18 cellular contexts compared by ENCODE assay signal in the genomic region with DNA sequence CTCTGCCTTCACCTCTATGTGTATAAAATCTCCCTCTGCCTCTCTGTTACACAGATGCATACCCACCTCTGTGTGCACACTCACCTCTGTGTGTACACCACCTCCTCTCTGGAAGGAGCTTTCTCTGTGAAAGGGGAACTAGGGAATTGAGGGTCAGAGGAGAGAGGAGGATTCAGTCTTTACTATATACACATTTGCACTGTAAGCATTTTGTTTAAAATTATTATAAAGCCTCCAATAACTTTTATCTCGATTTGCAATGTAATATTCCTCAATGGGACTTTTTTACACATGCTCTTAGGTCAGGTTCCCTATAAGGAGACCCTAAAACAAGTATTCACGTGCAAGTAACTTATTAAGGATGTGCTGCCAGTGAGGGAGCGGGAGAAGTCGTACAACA.
A peak's percentile ranks its signal among the peaks of the same experiment; 100 is the strongest.
DNase-seq lines count a peak whose midpoint lies in the region; ATAC-seq and TF ChIP-seq lines count a peak whose summit lies in the region.
"Had no signal": no experiment of that assay in that cellular context is flagged by ENCODE, and none has a peak within 500 bp of the region (broad histone marks: within the 10 kb centered on the region; RNA-seq: fewer than 3 reads in every experiment).

No MANE protein-coding gene starts in this region.

- TF ChIP-seq RAD21 in IMR-90 (IDR thresholded peaks at IDR 0.05; ENCODE audit: low read length) = no peak

- H4K5ac ChIP-seq in IMR-90 (ENCODE audit: low read depth, low read length) = no peak overlapping the region

- intact Hi-C loops in activated naive CD4-positive, alpha-beta T cell treated with anti-CD3 and anti-CD28 coated beads for 36 hours (cut with micrococcal nuclease) = no loop called here
- intact Hi-C loops in IMR-90 (cut with micrococcal nuclease) = no loop called here
- intact Hi-C loops in natural killer cell (cut with micrococcal nuclease) = no loop called here

- peak overlapping the region; percentile 60 for H3K27ac Mint-ChIP-seq in activated naive CD4-positive, alpha-beta T cell treated with anti-CD3 and anti-CD28 coated beads for 36 hours
- peak overlapping the region; percentile 73 for H3K27ac Mint-ChIP-seq in activated naive CD8-positive, alpha-beta T cell treated with anti-CD3 and anti-CD28 coated beads for 36 hours
- peak overlapping the region; percentile 49 to 64 for H3K27ac Mint-ChIP-seq in natural killer cell

- dilution Hi-C loops in IMR-90 (cut with HindIII; ENCODE audit: low sequenced_read_pairs, unreplicated experiment) = no loop called here

- TF ChIP-seq CTCF in IMR-90 (conservative IDR thresholded peaks at IDR 0.05; ENCODE audit: low read depth, low read length) = no peak
- no peak for TF ChIP-seq CTCF in natural killer cell (IDR thresholded peaks at IDR 0.05)

- no peak overlapping the region for H3K18ac ChIP-seq in IMR-90 (ENCODE audit: low read depth, low read length)

- no peak overlapping the region for H2BK15ac ChIP-seq in IMR-90 (ENCODE audit: low read depth, low read length)

- in situ Hi-C loops in IMR-90 (cut with MboI; ENCODE audit: low sequenced_read_pairs) = no loop called here

- H3K27me3 Mint-ChIP-seq in activated naive CD4-positive, alpha-beta T cell treated with anti-CD3 and anti-CD28 coated beads for 36 hours (ENCODE audit: low read depth) = no peaks in the 10 kb centered on the region
- no peaks in the 10 kb centered on the region for H3K27me3 Mint-ChIP-seq in activated naive CD8-positive, alpha-beta T cell treated with anti-CD3 and anti-CD28 coated beads for 36 hours
- H3K27me3 Mint-ChIP-seq in natural killer cell (ENCODE audit: low read depth in 2 of 2) = no peaks in the 10 kb centered on the region
- H3K27me3 Mint-ChIP-seq: CD4-positive, CD25-positive, alpha-beta regulatory T cell had no signal

- no peaks in the 10 kb centered on the region for H3K9me3 Mint-ChIP-seq in activated naive CD4-positive, alpha-beta T cell treated with anti-CD3 and anti-CD28 coated beads for 36 hours
- peaks cover 4% of the 10 kb centered on the region for H3K9me3 Mint-ChIP-seq in activated naive CD8-positive, alpha-beta T cell treated with anti-CD3 and anti-CD28 coated beads for 36 hours
- H3K9me3 Mint-ChIP-seq in natural killer cell = no peaks in the 10 kb centered on the region

- no peak overlapping the region for H2AFZ ChIP-seq in IMR-90 (replicated peaks; ENCODE audit: low read length, poor library complexity)

- POLR2A ChIA-PET in IMR-90 (lab: Charles Lee; ENCODE audit: unreplicated experiment) = no interaction called here

- BruUV-seq in IMR-90 (replicated peaks; lab: Mats Ljungman, UMichigan) = no TSS peak

- H2AK5ac ChIP-seq in IMR-90 (ENCODE audit: low read depth, low read length) = no peak overlapping the region

- H3K14ac ChIP-seq in IMR-90 (replicated peaks; ENCODE audit: low read depth, low read length) = no peak overlapping the region

- H3K9me1 ChIP-seq in IMR-90 (ENCODE audit: insufficient read depth, low read length) = 0 out of 2 replicates have a peak, but pooled peaks cover 3% of the 10 kb centered on the region

- H3K79me1 ChIP-seq in IMR-90 (ENCODE audit: low read depth in 1 of 2, low read length in 2 of 2) = peaks cover 5 to 14% of the 10 kb centered on the region in 2 experiments; a peak in 3 of 4 replicates

- no peak overlapping the region for H2BK5ac ChIP-seq in IMR-90 (ENCODE audit: low read depth, low read length, poor library complexity, severe bottlenecking)

- H3K36me3 Mint-ChIP-seq in activated naive CD4-positive, alpha-beta T cell treated with anti-CD3 and anti-CD28 coated beads for 36 hours (ENCODE audit: low read depth) = peaks cover 55% of the 10 kb centered on the region
- peaks cover 71% of the 10 kb centered on the region for H3K36me3 Mint-ChIP-seq in activated naive CD8-positive, alpha-beta T cell treated with anti-CD3 and anti-CD28 coated beads for 36 hours
- peaks cover 12% of the 10 kb centered on the region for H3K36me3 Mint-ChIP-seq in natural killer cell

- H3K9me3 ChIP-seq in IMR-90 (ENCODE audit: control insufficient read depth, insufficient read depth, low read length) = no peaks in the 10 kb centered on the region

- no peak overlapping the region for H3K4me3 Mint-ChIP-seq in activated naive CD4-positive, alpha-beta T cell treated with anti-CD3 and anti-CD28 coated beads for 36 hours
- H3K4me3 Mint-ChIP-seq in activated naive CD8-positive, alpha-beta T cell treated with anti-CD3 and anti-CD28 coated beads for 36 hours = no peak overlapping the region
- H3K4me3 Mint-ChIP-seq in natural killer cell = no peak overlapping the region
- H3K4me3 Mint-ChIP-seq: CD4-positive, CD25-positive, alpha-beta regulatory T cell had no signal

- no peaks in the 10 kb centered on the region for H3K27me3 ChIP-seq in IMR-90 (ENCODE audit: control insufficient read depth, insufficient read depth, low read length)

- DNase-seq in activated naive CD4-positive, alpha-beta T cell treated with anti-CD3 and anti-CD28 coated beads for 36 hours = no peak
- DNase-seq in activated naive CD4-positive, alpha-beta T cell treated with anti-CD3 and anti-CD28 coated beads, Interleukin-2, amount 50 U/mL, for 16 hours = no peak
- no peak for DNase-seq in IMR-90
- DNase-seq in activated naive CD8-positive, alpha-beta T cell treated with anti-CD3 and anti-CD28 coated beads for 36 hours = no peak
- DNase-seq in natural killer cell = no peak
- DNase-seq in SKM-1 (lab: John Stamatoyannopoulos, UW; ENCODE audit: unreplicated experiment) = no peak
- no peak for DNase-seq in NCI-H774 (lab: John Stamatoyannopoulos, UW)
- DNase-seq in HK-2 (ENCODE audit: unreplicated experiment) = no peak
- DNase-seq: ACHN; CD4-positive, CD25-positive, alpha-beta regulatory T cell; MM.1S; NCI-H1105; NCI-H187; NCI-H2171; NCI-H510A treated with DMSO at 0.1 percent for 48 hours; RPMI8226 had no signal

- CTCF ChIA-PET in activated naive CD4-positive, alpha-beta T cell treated with anti-CD3 and anti-CD28 coated beads for 36 hours (lab: Charles Lee) = interaction anchor here (1.3 kb wide), 1 partner anchor 11 kb away, joined by 3 read pairs; no protein-coding TSS in a partner anchor
- CTCF ChIA-PET in IMR-90 (lab: Yijun Ruan, JAX) = interaction anchor here (0.5 kb wide), 1 partner anchor 838 kb away, joined by 4 read pairs; no protein-coding TSS in a partner anchor

- H2BK120ac ChIP-seq in IMR-90 (ENCODE audit: low read depth, low read length) = no peak overlapping the region; the same call in 1 of the 2 replicates

- H3K4me1 Mint-ChIP-seq in activated naive CD4-positive, alpha-beta T cell treated with anti-CD3 and anti-CD28 coated beads for 36 hours (ENCODE audit: low read depth) = peaks cover 50% of the 10 kb centered on the region
- H3K4me1 Mint-ChIP-seq in activated naive CD8-positive, alpha-beta T cell treated with anti-CD3 and anti-CD28 coated beads for 36 hours = peaks cover 61% of the 10 kb centered on the region
- H3K4me1 Mint-ChIP-seq in natural killer cell = peaks cover 39 to 44% of the 10 kb centered on the region in 2 donors

- no peaks in the 10 kb centered on the region for H4K20me1 ChIP-seq in IMR-90 (ENCODE audit: insufficient read depth, low read length)

- H3K56ac ChIP-seq in IMR-90 (ENCODE audit: extremely low read depth, insufficient read depth, low read length) = no peak overlapping the region

- no peak for TF ChIP-seq POLR2A in IMR-90 (IDR thresholded peaks at IDR 0.05; ENCODE audit: low read depth, low read length)

- no peak overlapping the region for H4K8ac ChIP-seq in IMR-90 (ENCODE audit: low read depth in 2 of 2, low read length in 2 of 2)

- WGBS in IMR-90 (ENCODE audit: extremely low coverage in 2 of 2, insufficient read length in 1 of 2), 2 experiments = no CpG with 5 or more reads among the region's 4 CpGs

- no peak overlapping the region for H3K9ac ChIP-seq in IMR-90 (ENCODE audit: low read depth, low read length)
- H3K9ac ChIP-seq: KMS-11 had no signal

- no peak overlapping the region for H3K23ac ChIP-seq in IMR-90 (ENCODE audit: low read depth, low read length)

- H3K36me3 ChIP-seq in IMR-90 (ENCODE audit: control insufficient read depth, insufficient read depth, low read length) = peaks cover 28% of the 10 kb centered on the region

- H3K4me2 ChIP-seq in IMR-90 (ENCODE audit: low read depth, low read length) = no peak overlapping the region
- H3K4me2 ChIP-seq: KMS-11 had no signal

- H2AK9ac ChIP-seq in IMR-90 (replicated peaks; ENCODE audit: low read depth, low read length, poor library complexity) = no peak overlapping the region

- H3K4me3 ChIP-seq in IMR-90 (ENCODE audit: insufficient read depth, low read depth, low read length) = no peak overlapping the region

- peaks cover 8% of the 10 kb centered on the region for H3K4me1 ChIP-seq in IMR-90 (ENCODE audit: control insufficient read depth, insufficient read depth, low read length)

- no peak overlapping the region for H3K4ac ChIP-seq in IMR-90 (ENCODE audit: low read depth, low read length)

- H2BK20ac ChIP-seq in IMR-90 (ENCODE audit: low read depth, low read length) = no peak overlapping the region

- ATAC-seq in IMR-90 (ENCODE audit: low read depth) = no peak
- no peak for ATAC-seq in natural killer cell

- H3K27ac ChIP-seq in IMR-90 (ENCODE audit: insufficient read depth, low read length) = no peak overlapping the region
- H3K27ac ChIP-seq: HL-60, KMS-11 had no signal

- no peak overlapping the region for H4K91ac ChIP-seq in IMR-90 (ENCODE audit: insufficient read depth, low read depth, low read length)

TF ChIP-seq in IMR-90, 13 proteins besides CTCF, POLR2A, EP300 and RAD21:
- TF ChIP-seq MAFK (IDR thresholded peaks at IDR 0.05; ENCODE audit: low read depth, low read length) = peak; percentile 61
- no peak for TF ChIP-seq CEBPB (IDR thresholded peaks at IDR 0.05; ENCODE audit: low read depth, low read length)
- TF ChIP-seq FOS (IDR thresholded peaks at IDR 0.05; ENCODE audit: low read depth, low read length) = no peak
